8 cellular contexts compared by ENCODE assay signal in genomic region chrX:40145670-40146470, GRCh38. TPM values are rescaled to one million over a fixed set of nuclear protein-coding genes. Genes with fewer than 3 reads are reported as not detected.
DNase-seq lines count a peak whose midpoint lies in the region; ATAC-seq and TF ChIP-seq lines count a peak whose summit lies in the region.

No MANE protein-coding gene starts in this region.

- H3K4me3 ChIP-seq in lower lobe of right lung, result peak overlapping the region; percentile 56

- no peaks in the 10 kb centered on the region for H3K9me3 ChIP-seq in lower lobe of right lung

- POLR2A ChIA-PET in MCF 10A (lab: Yijun Ruan, JAX), result no interaction called here

- TF ChIP-seq CTCF in MCF 10A (IDR thresholded peaks at IDR 0.05; ENCODE audit: unreplicated experiment), result no peak
- no peak for TF ChIP-seq CTCF in lower lobe of right lung (IDR thresholded peaks at IDR 0.05)
- no peak for TF ChIP-seq CTCF in type B pancreatic cell (conservative IDR thresholded peaks at IDR 0.05)

- no TSS peak for BruUV-seq in MCF 10A (replicated peaks; lab: Mats Ljungman, UMichigan)

- CTCF ChIA-PET in MCF 10A (lab: Yijun Ruan, JAX), result no interaction called here

- H3K27ac Mint-ChIP-seq in activated T-cell treated with anti-CD3 and anti-CD28 coated beads, Interleukin-2, amount 50 U/mL, for 24 hours, result no peak overlapping the region
- H3K27ac Mint-ChIP-seq in MCF 10A (ENCODE audit: low read depth, unreplicated experiment), result no peak overlapping the region
- H3K27ac Mint-ChIP-seq in type B pancreatic cell, result no peak overlapping the region

- H3K27ac ChIP-seq in lower lobe of right lung, result no peak overlapping the region

- peaks cover 70% of the 10 kb centered on the region for H3K27me3 Mint-ChIP-seq in activated T-cell treated with anti-CD3 and anti-CD28 coated beads, Interleukin-2, amount 50 U/mL, for 24 hours
- peaks cover 23% of the 10 kb centered on the region for H3K27me3 Mint-ChIP-seq in MCF 10A (ENCODE audit: insufficient read depth, unreplicated experiment)
- peaks cover 9% of the 10 kb centered on the region for H3K27me3 Mint-ChIP-seq in type B pancreatic cell

- H3K27me3 ChIP-seq in lower lobe of right lung (ENCODE audit: low read depth), result no peaks in the 10 kb centered on the region

- intact Hi-C loops in MCF 10A (cut with micrococcal nuclease), result no loop called here
- intact Hi-C loops in lower lobe of right lung (cut with DNase I), result no loop called here

- peak; percentile 19 to 55 for ATAC-seq in lower lobe of right lung

- no peaks in the 10 kb centered on the region for H3K36me3 ChIP-seq in lower lobe of right lung

- no peak for DNase-seq in activated T-cell treated with anti-CD3 and anti-CD28 coated beads, Interleukin-2, amount 50 U/mL, for 24 hours
- no peak for DNase-seq in activated T-cell treated with anti-CD3 and anti-CD28 coated beads, Interleukin-2, amount 50 U/mL, for 48 hours
- DNase-seq in MCF 10A (ENCODE audit: unreplicated experiment) (no peak), lower lobe of right lung (no peak), type B pancreatic cell (ENCODE audit: extremely low spot score, unreplicated experiment) (no peak), hippocampal formation (lab: John Stamatoyannopoulos, UW) (no peak), NCI-H2227 treated with DMSO at 0.1 percent for 48 hours (lab: John Stamatoyannopoulos, UW) (no peak), inferior parietal cortex (ENCODE audit: extremely low spot score) (no peak)

- peaks cover 16% of the 10 kb centered on the region for H3K4me1 Mint-ChIP-seq in activated T-cell treated with anti-CD3 and anti-CD28 coated beads, Interleukin-2, amount 50 U/mL, for 24 hours (ENCODE audit: low read depth)
- H3K4me1 Mint-ChIP-seq in MCF 10A (ENCODE audit: insufficient read depth, unreplicated experiment), result no peaks in the 10 kb centered on the region
- peaks cover 20% of the 10 kb centered on the region for H3K4me1 Mint-ChIP-seq in type B pancreatic cell (ENCODE audit: unreplicated experiment)

- H3K9me3 Mint-ChIP-seq in activated T-cell treated with anti-CD3 and anti-CD28 coated beads, Interleukin-2, amount 50 U/mL, for 24 hours, result no peaks in the 10 kb centered on the region
- no peaks in the 10 kb centered on the region for H3K9me3 Mint-ChIP-seq in MCF 10A (ENCODE audit: unreplicated experiment)
- H3K9me3 Mint-ChIP-seq in type B pancreatic cell, result no peaks in the 10 kb centered on the region

- H3K4me3 Mint-ChIP-seq in activated T-cell treated with anti-CD3 and anti-CD28 coated beads, Interleukin-2, amount 50 U/mL, for 24 hours, result peak overlapping the region; percentile 39
- peak overlapping the region; percentile 58 for H3K4me3 Mint-ChIP-seq in MCF 10A (ENCODE audit: unreplicated experiment)
- H3K4me3 Mint-ChIP-seq in type B pancreatic cell, result peak overlapping the region; percentile 85

- H3K4me1 ChIP-seq in lower lobe of right lung, result peaks cover 34% of the 10 kb centered on the region

- no peaks in the 10 kb centered on the region for H3K36me3 Mint-ChIP-seq in activated T-cell treated with anti-CD3 and anti-CD28 coated beads, Interleukin-2, amount 50 U/mL, for 24 hours (ENCODE audit: low read depth)
- H3K36me3 Mint-ChIP-seq in MCF 10A (ENCODE audit: insufficient read depth, unreplicated experiment) (no peaks in the 10 kb centered on the region), type B pancreatic cell (peaks cover 3% of the 10 kb centered on the region)

RNA-seq across cellular contexts. Expression of gene BCOR, which starts 48.1 kb away (rescaled TPM):
- total RNA-seq in MCF 10A (2022) (7.5 and 12.0 TPM in 2 replicates), lower lobe of right lung (25.7 TPM), type B pancreatic cell (ENCODE audit: low replicate concordance) (27.2 and 37.3 TPM in 2 replicates)
